Comparison of ENCODE assay signal across 19 cellular contexts in the genomic region with DNA sequence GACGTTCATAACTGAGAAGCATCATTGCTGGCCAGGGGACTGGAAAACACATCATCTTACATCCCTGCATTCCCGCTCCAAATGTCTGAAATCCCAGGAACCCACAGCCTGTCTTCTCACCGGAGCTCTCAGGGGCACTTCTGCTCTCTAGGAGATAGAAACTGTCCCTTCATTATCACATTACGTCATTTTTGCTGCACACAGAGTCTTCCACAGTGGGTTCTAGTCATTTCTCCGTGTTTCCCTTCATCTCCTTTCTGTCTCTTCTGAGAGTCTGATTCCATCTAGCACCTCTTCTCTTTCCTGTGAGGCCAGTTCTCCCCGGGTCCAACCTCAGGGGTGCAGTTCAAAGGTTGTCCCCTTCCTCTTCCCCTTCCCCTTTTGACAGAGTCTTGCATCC. TPM values are rescaled to one million over a fixed set of nuclear protein-coding genes. Genes with fewer than 3 reads are reported as not detected.
"Had no signal": no experiment of that assay in that cellular context is flagged by ENCODE, and none has a peak within 500 bp of the region (broad histone marks: within the 10 kb centered on the region; RNA-seq: fewer than 3 reads in every experiment).

No MANE protein-coding gene starts in this region.

RNA-seq across cellular contexts. Expression of gene IGLL1, which starts 15.8 kb away (rescaled TPM):
- total RNA-seq: activated B cell treated with CpG ODN at 0.5 μM for 24 hours; activated CD4-positive, alpha-beta memory T cell treated with anti-CD3 and anti-CD28 coated beads for 36 hours; activated CD4-positive, alpha-beta T cell treated with anti-CD3 and anti-CD28 coated beads, Interleukin-2, amount 10 ng/mL, durations not matched to agents 24 days and 14 days; activated CD8-positive, alpha-beta memory T cell treated with anti-CD3 and anti-CD28 coated beads for 36 hours; activated CD8-positive, alpha-beta T cell treated with anti-CD3 and anti-CD28 coated beads for 36 hours; activated naive CD4-positive, alpha-beta T cell treated with anti-CD3 and anti-CD28 coated beads for 36 hours; activated naive CD4-positive, alpha-beta T cell treated with anti-CD3 and anti-CD28 coated beads, Interleukin-2, amount 50 U/mL, for 72 hours; activated naive CD8-positive, alpha-beta T cell treated with anti-CD3 and anti-CD28 coated beads for 36 hours; activated T-cell treated with anti-CD3 and anti-CD28 coated beads, Interleukin-2, amount 50 U/mL, for 4 hours; activated T-cell treated with anti-CD3 and anti-CD28 coated beads, Interleukin-2, amount 50 U/mL, for 72 hours; activated T-helper 1 cell treated with anti-CD3 and anti-CD28 coated beads, Interleukin-12 subunit alpha, Interleukin-12 subunit beta, Interleukin-2, Interleukin-4 antibody, amounts not matched to agents 30 ng/mL and 10 ng/mL and 1 ng/mL, durations not matched to agents 14 hours and 24 hours and 36 hours; activated T-helper 17 cell treated with anti-CD3 and anti-CD28 coated beads, Interleukin-2, amount 50 U/mL, for 72 hours; adrenal gland; aorta; astrocyte; body of pancreas; breast epithelium; cardiac septum; cerebellum had no signal
- polyA plus RNA-seq: aorta had no signal

RNA-seq across cellular contexts. Expression of gene DRICH1, which starts 36.2 kb away (rescaled TPM):
- total RNA-seq: activated naive CD8-positive, alpha-beta T cell treated with anti-CD3 and anti-CD28 coated beads for 36 hours; astrocyte; body of pancreas; cardiac septum had no signal
